ENCODE assay signal across 8 cellular contexts in the genomic region with DNA sequence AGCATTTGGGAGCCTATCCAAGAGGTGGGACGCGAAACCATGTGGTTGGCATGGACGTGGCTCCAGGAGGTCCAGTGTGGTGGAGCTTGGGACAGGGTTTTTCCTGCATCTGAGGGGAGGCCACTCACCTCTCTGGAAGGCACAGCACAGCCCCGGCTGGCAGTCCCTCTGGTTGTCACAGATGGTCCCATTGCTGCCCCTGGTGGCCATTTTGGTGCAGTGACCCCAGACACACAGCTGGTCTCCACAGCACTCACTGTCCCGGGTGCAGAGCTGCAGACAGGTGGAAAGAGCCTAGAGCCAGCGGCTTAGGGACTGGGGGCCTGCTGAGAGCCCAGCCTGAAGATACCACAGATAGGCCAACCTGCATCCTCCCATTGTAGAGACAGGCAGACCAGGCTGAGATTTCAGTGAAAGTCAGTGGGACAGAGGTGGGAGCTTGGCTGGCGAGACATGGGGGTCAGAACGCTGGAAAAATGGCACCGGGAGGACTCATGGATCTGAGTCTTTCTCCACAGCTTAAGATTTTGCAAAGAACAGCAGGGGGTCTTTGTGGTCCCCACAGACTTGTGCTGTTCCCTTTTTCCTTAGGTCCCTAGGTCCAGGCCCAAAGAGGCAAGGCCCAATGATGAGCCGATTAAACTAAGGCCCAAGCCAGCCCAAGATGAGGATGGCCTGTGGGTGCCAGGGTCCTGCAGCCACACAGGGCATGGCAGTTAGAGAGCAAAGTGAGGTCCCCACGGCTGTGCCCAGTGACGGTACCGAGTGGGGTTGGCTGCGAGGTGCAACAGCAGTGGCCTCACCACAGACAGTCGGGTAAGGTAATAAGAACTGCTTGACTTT. TPM values are rescaled to one million over a fixed set of nuclear protein-coding genes. Genes with fewer than 3 reads are reported as not detected.
DNase-seq lines count a peak whose midpoint lies in the region; ATAC-seq, FAIRE-seq and TF ChIP-seq lines count a peak whose summit lies in the region.

No MANE protein-coding gene starts in this region.

- peak; percentile 56 for TF ChIP-seq CTCF in A549 (IDR thresholded peaks at IDR 0.05)
- peak; percentile 93 for TF ChIP-seq CTCF in GM12875 (IDR thresholded peaks at IDR 0.05; ENCODE audit: borderline replicate concordance, insufficient read depth, low read depth, low read length)
- peak; percentile 70 for TF ChIP-seq CTCF in mesothelial cell of epicardium (IDR thresholded peaks at IDR 0.05; ENCODE audit: unreplicated experiment)

- no peak for TF ChIP-seq EP300 in A549 (IDR thresholded peaks at IDR 0.05)

- WGBS in A549 (ENCODE audit: missing lambda C conversion rate), result 61% methylated on average over 14 of the region's 15 CpGs

- no peaks in the 10 kb centered on the region for H3K4me1 ChIP-seq in A549

- TF ChIP-seq RAD21 in A549 (conservative IDR thresholded peaks at IDR 0.05 in 1 of 2, IDR thresholded peaks at IDR 0.05 in 1 of 2), result peak; percentile 48 to 64; a peak in 4 of 5 replicates

- H3K4me1 Mint-ChIP-seq in mesothelial cell of epicardium, result peaks cover 13% of the 10 kb centered on the region

- DNase-seq in A549 (ENCODE audit: low read depth in 1 of 2, low spot score in 1 of 2) (peak; percentile 64 to 90), NCI-H1694 treated with DMSO at 0.1 percent for 48 hours (lab: John Stamatoyannopoulos, UW) (peak; percentile 58), dermis blood vessel endothelial cell (peak; percentile 77), mesothelial cell of epicardium (ENCODE audit: low spot score in 2 of 2, unreplicated experiment in 2 of 2) (peak in 1 of 2 experiments; percentile 69)
- peak; percentile 52 to 67 for DNase-seq in activated CD4-positive, alpha-beta T cell treated with anti-CD3 and anti-CD28 coated beads for 4 hours
- peak; percentile 16 to 41 for DNase-seq in stimulated activated CD8-positive, alpha-beta memory T cell treated with anti-CD3 and anti-CD28 coated beads, Interleukin-7, amount 100 ng/mL, for 1 hour (ENCODE audit: low read depth in 2 of 2)

- CTCF ChIA-PET in A549 (lab: Yijun Ruan, JAX), result interaction anchor here (0.6 to 8.8 kb wide), 30 partner anchors 9 to 315 kb away, joined by 3 to 98 read pairs (median 4); no protein-coding TSS in a partner anchor

- no peak overlapping the region for H3K4me3 Mint-ChIP-seq in mesothelial cell of epicardium

- H3K9me3 ChIP-seq in A549, result no peaks in the 10 kb centered on the region

- peaks cover 3% of the 10 kb centered on the region for H3K9me3 Mint-ChIP-seq in mesothelial cell of epicardium

- peak; percentile 88 to 96 for ATAC-seq in A549
- peak; percentile 96 for ATAC-seq in HG02798 (IDR thresholded peaks at IDR 0.05; ENCODE audit: poor library complexity, unreplicated experiment)

- no peak overlapping the region for H3K4me2 ChIP-seq in A549

- no peak overlapping the region for H3K4me3 ChIP-seq in A549
- no peak overlapping the region for H3K4me3 ChIP-seq in GM12875 (ENCODE audit: low read depth, low read length)

- POLR2A ChIA-PET in A549 (lab: Yijun Ruan, JAX), result interaction anchor here (1.1 kb wide), 1 partner anchor 10 kb away, joined by 6 read pairs; no protein-coding TSS in a partner anchor

- peaks cover 8% of the 10 kb centered on the region for H3K36me3 Mint-ChIP-seq in mesothelial cell of epicardium

- H3K27me3 Mint-ChIP-seq in mesothelial cell of epicardium (ENCODE audit: low read depth), result no peaks in the 10 kb centered on the region

- H3K27ac ChIP-seq in A549, result no peak overlapping the region

- TF ChIP-seq POLR2A in A549 (IDR thresholded peaks at IDR 0.05; ENCODE audit: low read length), result no peak

- H3K27ac Mint-ChIP-seq in mesothelial cell of epicardium, result no peak overlapping the region

- no peak for FAIRE-seq in A549 (lab: Jason Lieb, UNC)

TF ChIP-seq in A549, 52 proteins besides CTCF, POLR2A, EP300 and RAD21:
- peak; percentile 47 for TF ChIP-seq SMC3 (IDR thresholded peaks at IDR 0.05)
- no peak for TF ChIP-seq ZC3H11A (IDR thresholded peaks at IDR 0.05)
- TF ChIP-seq ZSCAN20 (CRISPR knock-in tag; IDR thresholded peaks at IDR 0.05), result no peak

RNA-seq across cellular contexts. Expression of gene DKK3, which starts 41.4 kb away (rescaled TPM):
- polyA plus RNA-seq in A549 (2011; rRNA removed), result 18.4 and 22.8 TPM in 2 replicates
- 6.0 and 6.2 TPM in 2 replicates for polyA plus RNA-seq in A549 (2012; cell fraction: cytosol; rRNA removed)
- 9.6 and 10.7 TPM in 2 replicates for polyA plus RNA-seq in A549 (2012; cell fraction: nucleus; rRNA removed)
- 11.9 to 21.8 TPM (median 20.8 TPM) in 3 replicates for polyA plus RNA-seq in A549 (2017; fragmentation: RNase III; extraction: RNeasy Plus Mini Kit Qiagen cat#74134 plus additional on column Dnase treatment)
- polyA minus RNA-seq in A549 (2011; rRNA and poly(A)+ RNA removed), result 12.0 and 14.5 TPM in 2 replicates
- 107 and 156 TPM in 2 replicates for total RNA-seq in dermis blood vessel endothelial cell
- total RNA-seq in mesothelial cell of epicardium, result 29.5 to 30.0 TPM (median 29.7 TPM) in 3 replicates
